1 cellular context compared by ENCODE assay signal in the genomic region with DNA sequence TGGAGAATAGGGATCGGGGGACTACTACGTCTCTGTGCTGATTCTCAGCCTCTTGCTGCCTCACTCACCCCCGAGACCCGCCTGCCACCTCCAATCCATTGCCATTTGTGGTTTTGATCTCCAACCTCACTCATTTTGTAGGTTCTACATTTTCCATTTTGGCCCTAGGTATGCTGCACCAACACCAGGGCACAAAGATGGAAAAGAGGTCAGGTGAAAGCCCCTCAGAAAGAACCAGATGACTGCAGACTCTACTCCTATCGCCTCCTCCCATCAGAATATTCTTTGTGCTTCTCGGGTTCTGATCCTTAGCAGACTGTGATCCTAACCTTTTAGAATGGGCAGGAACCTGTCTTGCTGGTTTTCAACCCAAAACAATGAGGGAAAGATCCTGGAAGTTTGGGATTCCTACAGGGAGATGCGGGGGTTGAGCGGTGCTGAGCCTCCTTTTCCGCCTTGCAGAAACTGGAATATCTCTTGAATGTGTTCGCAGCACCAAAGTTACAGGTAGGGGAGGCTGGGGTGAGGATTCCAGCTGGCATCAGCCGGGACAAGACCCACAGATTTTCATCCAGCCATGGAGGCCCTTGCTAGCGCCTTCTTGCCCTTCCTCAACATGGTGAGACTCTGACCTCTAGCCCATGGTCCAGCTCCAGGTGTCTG.
TF ChIP-seq lines count a peak whose summit lies in the region.

No MANE protein-coding gene starts in this region.

TF ChIP-seq in HepG2, 621 proteins besides CTCF, POLR2A, EP300 and RAD21:
- TF ChIP-seq ZNF772 (CRISPR knock-in tag; IDR thresholded peaks at IDR 0.05) (no peak), CREB1 (IDR thresholded peaks at IDR 0.05) (no peak), CREB1 (CRISPR knock-in tag; IDR thresholded peaks at IDR 0.05) (peak; percentile 8; the same call in 1 of the 2 replicates)
- TF ChIP-seq, protein P1, sequence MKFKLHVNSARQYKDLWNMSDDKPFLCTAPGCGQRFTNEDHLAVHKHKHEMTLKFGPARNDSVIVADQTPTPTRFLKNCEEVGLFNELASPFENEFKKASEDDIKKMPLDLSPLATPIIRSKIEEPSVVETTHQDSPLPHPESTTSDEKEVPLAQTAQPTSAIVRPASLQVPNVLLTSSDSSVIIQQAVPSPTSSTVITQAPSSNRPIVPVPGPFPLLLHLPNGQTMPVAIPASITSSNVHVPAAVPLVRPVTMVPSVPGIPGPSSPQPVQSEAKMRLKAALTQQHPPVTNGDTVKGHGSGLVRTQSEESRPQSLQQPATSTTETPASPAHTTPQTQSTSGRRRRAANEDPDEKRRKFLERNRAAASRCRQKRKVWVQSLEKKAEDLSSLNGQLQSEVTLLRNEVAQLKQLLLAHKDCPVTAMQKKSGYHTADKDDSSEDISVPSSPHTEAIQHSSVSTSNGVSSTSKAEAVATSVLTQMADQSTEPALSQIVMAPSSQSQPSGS (CRISPR knock-in tag; IDR thresholded peaks at IDR 0.05), result no peak
